Comparison of ENCODE assay signal across 28 cellular contexts in the genomic region with DNA sequence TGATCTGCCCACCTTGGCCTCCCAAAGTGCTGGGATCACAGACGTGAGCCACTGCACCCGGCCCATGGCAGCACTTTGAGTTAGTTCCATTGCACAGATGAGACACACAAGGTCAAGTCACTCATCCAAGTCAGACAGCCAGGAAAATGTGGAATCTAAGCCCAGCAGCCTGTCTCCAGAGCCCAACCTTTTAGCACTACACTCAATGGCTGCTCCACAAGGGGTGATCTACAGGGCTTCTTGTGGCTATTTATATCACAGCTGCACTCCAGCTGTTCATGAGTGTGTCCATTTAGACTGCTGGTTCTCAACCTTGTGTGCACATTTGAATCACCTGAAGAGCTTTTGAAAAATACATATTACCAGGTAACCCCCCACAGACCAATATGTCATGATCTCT.
"Had no signal": no experiment of that assay in that cellular context is flagged by ENCODE, and none has a peak within 500 bp of the region (broad histone marks: within the 10 kb centered on the region; RNA-seq: fewer than 3 reads in every experiment).

No MANE protein-coding gene starts in this region.

- H3K36me3 Mint-ChIP-seq: WTC11 had no signal

- ATAC-seq: activated CD8-positive, alpha-beta T cell treated with anti-CD3 and anti-CD28 coated beads for 36 hours; body of pancreas; esophagus mucosa; naive thymus-derived CD8-positive, alpha-beta T cell; pancreas; upper lobe of right lung; WTC11 had no signal

- H3K4me3 ChIP-seq: adrenal gland, body of pancreas, pancreas, prostate gland, spleen, suprapubic skin, tibial artery, upper lobe of right lung had no signal

- H3K4me3 Mint-ChIP-seq: activated CD8-positive, alpha-beta T cell treated with anti-CD3 and anti-CD28 coated beads for 36 hours; activated naive CD8-positive, alpha-beta T cell; naive thymus-derived CD8-positive, alpha-beta T cell; neural crest cell; WTC11 had no signal

- FAIRE-seq: islet of Langerhans, pancreas had no signal

- H3K9me3 ChIP-seq: adrenal gland, body of pancreas, pancreas, prostate gland, spleen, suprapubic skin, tibial artery, upper lobe of right lung had no signal

- H3K9me3 Mint-ChIP-seq: activated CD8-positive, alpha-beta T cell treated with anti-CD3 and anti-CD28 coated beads for 36 hours; naive thymus-derived CD8-positive, alpha-beta T cell; neural crest cell; WTC11 had no signal

- H3K27me3 ChIP-seq: adrenal gland, body of pancreas, pancreas, spleen, suprapubic skin, tibial artery, upper lobe of right lung had no signal

- H3K4me1 ChIP-seq: prostate gland, suprapubic skin, upper lobe of right lung had no signal

- H3K36me3 ChIP-seq: adrenal gland, prostate gland, upper lobe of right lung had no signal

- H3K27me3 Mint-ChIP-seq: activated CD8-positive, alpha-beta T cell treated with anti-CD3 and anti-CD28 coated beads for 36 hours; activated naive CD8-positive, alpha-beta T cell; naive thymus-derived CD8-positive, alpha-beta T cell had no signal

- H3K27ac ChIP-seq: body of pancreas, pancreas, prostate gland, spleen, suprapubic skin, tibial artery, upper lobe of right lung had no signal

- H3K27ac Mint-ChIP-seq: activated CD8-positive, alpha-beta T cell treated with anti-CD3 and anti-CD28 coated beads for 36 hours; activated naive CD8-positive, alpha-beta T cell; naive thymus-derived CD8-positive, alpha-beta T cell; WTC11 had no signal

- DNase-seq: activated CD4-positive, alpha-beta T cell treated with anti-CD3 and anti-CD28 coated beads for 1 hour; activated CD4-positive, alpha-beta T cell treated with anti-CD3 and anti-CD28 coated beads, Interleukin-2, amount 50 U/mL, for 1 hour; activated CD8-positive, alpha-beta T cell treated with anti-CD3 and anti-CD28 coated beads for 36 hours; activated effector memory CD4-positive, alpha-beta T cell treated with Interleukin-2 at 50 U/mL for 16 hours; activated naive CD4-positive, alpha-beta T cell treated with Interleukin-2 at 50 U/mL for 16 hours; aorta; body of pancreas; cerebellar nuclear complex; cortex of kidney; foreskin melanocyte; midbrain; naive thymus-derived CD8-positive, alpha-beta T cell; nucleus accumbens; pancreas; retina; spleen; stimulated activated naive CD4-positive, alpha-beta T cell; T-helper 2 cell; tibial artery; upper lobe of right lung had no signal
